In the genomic region with DNA sequence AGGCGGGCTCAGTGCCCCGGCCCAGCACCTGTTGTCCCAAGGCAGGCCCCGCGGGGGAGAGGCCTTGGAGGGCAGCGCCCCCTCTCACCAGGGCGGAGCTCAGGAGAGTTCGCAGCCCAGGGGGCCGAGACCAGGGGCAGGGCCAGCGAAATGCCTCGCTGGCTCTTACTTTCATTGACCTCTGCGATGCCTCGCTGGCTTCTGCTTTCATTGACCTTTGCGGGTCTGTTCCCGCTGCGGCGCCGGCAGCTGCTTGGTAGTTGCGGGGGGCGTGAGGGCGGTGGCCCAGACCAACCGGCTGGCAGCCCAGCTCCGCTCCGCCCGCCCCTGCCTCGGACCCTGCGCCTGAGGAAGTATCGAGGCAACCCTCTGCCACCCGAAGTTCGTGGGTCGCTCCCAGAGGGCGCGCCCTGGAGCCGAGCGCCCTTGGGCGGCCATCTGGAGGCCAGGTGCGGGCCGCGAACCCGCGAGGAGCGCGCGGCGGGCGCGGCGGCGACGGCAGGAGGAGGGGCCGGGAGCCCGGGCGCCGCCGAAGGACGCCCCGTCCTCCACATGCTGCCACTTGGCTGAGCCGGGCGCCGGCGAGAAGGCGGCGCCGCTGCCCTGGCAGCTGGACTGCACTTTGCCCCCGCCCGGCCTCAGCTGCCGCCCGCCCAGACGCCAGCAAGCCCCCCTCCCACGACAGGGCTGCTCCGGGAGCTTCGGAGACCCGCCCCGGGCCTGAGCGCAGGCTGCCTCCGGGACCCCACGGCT, we compare ENCODE assay signal across 1 cellular context.
TF ChIP-seq lines count a peak whose summit lies in the region.

No MANE protein-coding gene starts in this region.

TF ChIP-seq in HEK293, 187 proteins besides CTCF, POLR2A, EP300 and RAD21 (continued from another document):
- TF ChIP-seq, protein P1, sequence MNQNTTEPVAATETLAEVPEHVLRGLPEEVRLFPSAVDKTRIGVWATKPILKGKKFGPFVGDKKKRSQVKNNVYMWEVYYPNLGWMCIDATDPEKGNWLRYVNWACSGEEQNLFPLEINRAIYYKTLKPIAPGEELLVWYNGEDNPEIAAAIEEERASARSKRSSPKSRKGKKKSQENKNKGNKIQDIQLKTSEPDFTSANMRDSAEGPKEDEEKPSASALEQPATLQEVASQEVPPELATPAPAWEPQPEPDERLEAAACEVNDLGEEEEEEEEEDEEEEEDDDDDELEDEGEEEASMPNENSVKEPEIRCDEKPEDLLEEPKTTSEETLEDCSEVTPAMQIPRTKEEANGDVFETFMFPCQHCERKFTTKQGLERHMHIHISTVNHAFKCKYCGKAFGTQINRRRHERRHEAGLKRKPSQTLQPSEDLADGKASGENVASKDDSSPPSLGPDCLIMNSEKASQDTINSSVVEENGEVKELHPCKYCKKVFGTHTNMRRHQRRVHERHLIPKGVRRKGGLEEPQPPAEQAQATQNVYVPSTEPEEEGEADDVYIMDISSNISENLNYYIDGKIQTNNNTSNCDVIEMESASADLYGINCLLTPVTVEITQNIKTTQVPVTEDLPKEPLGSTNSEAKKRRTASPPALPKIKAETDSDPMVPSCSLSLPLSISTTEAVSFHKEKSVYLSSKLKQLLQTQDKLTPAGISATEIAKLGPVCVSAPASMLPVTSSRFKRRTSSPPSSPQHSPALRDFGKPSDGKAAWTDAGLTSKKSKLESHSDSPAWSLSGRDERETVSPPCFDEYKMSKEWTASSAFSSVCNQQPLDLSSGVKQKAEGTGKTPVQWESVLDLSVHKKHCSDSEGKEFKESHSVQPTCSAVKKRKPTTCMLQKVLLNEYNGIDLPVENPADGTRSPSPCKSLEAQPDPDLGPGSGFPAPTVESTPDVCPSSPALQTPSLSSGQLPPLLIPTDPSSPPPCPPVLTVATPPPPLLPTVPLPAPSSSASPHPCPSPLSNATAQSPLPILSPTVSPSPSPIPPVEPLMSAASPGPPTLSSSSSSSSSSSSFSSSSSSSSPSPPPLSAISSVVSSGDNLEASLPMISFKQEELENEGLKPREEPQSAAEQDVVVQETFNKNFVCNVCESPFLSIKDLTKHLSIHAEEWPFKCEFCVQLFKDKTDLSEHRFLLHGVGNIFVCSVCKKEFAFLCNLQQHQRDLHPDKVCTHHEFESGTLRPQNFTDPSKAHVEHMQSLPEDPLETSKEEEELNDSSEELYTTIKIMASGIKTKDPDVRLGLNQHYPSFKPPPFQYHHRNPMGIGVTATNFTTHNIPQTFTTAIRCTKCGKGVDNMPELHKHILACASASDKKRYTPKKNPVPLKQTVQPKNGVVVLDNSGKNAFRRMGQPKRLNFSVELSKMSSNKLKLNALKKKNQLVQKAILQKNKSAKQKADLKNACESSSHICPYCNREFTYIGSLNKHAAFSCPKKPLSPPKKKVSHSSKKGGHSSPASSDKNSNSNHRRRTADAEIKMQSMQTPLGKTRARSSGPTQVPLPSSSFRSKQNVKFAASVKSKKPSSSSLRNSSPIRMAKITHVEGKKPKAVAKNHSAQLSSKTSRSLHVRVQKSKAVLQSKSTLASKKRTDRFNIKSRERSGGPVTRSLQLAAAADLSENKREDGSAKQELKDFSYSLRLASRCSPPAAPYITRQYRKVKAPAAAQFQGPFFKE (tag by site-specific recombination; IDR thresholded peaks at IDR 0.05; ENCODE audit: borderline replicate concordance): no peak
- TF ChIP-seq, protein P2, sequence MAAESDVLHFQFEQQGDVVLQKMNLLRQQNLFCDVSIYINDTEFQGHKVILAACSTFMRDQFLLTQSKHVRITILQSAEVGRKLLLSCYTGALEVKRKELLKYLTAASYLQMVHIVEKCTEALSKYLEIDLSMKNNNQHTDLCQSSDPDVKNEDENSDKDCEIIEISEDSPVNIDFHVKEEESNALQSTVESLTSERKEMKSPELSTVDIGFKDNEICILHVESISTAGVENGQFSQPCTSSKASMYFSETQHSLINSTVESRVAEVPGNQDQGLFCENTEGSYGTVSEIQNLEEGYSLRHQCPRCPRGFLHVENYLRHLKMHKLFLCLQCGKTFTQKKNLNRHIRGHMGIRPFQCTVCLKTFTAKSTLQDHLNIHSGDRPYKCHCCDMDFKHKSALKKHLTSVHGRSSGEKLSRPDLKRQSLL (tag by site-specific recombination; IDR thresholded peaks at IDR 0.05): no peak
- TF ChIP-seq ZNF596 (tag by site-specific recombination; IDR thresholded peaks at IDR 0.05) (no peak), ZNF843 (tag by site-specific recombination; IDR thresholded peaks at IDR 0.05) (0 out of 2 replicates have a peak, but pooled peaks have one; percentile 25), ZNF48 (tag by site-specific recombination; IDR thresholded peaks at IDR 0.05) (no peak), ZNF555 (tag by site-specific recombination; conservative IDR thresholded peaks at IDR 0.05) (no peak), KLF16 (tag by site-specific recombination; IDR thresholded peaks at IDR 0.05) (peak; percentile 25; the same call in 1 of the 2 replicates), SCRT2 (tag by site-specific recombination; IDR thresholded peaks at IDR 0.05) (peak; percentile 99), SP7 (tag by site-specific recombination; IDR thresholded peaks at IDR 0.05) (peak; percentile 25; the same call in 1 of the 2 replicates), ZNF510 (tag by site-specific recombination; IDR thresholded peaks at IDR 0.05; ENCODE audit: insufficient replicate concordance) (no peak), SCRT1 (tag by site-specific recombination; IDR thresholded peaks at IDR 0.05; ENCODE audit: borderline replicate concordance) (peak; percentile 89), ZEB2 (tag by site-specific recombination; IDR thresholded peaks at IDR 0.05) (0 out of 2 replicates have a peak, but pooled peaks have one; percentile 17), PRDM1 (tag by site-specific recombination; IDR thresholded peaks at IDR 0.05) (peak; percentile 61), ZFP69B (tag by site-specific recombination; IDR thresholded peaks at IDR 0.05) (no peak), ZNF266 (tag by site-specific recombination; IDR thresholded peaks at IDR 0.05; ENCODE audit: low read depth) (no peak), ZNF621 (tag by site-specific recombination; IDR thresholded peaks at IDR 0.05) (no peak), ZSCAN30 (tag by site-specific recombination; IDR thresholded peaks at IDR 0.05) (peak; percentile 49; the same call in 1 of the 2 replicates), ZNF558 (tag by site-specific recombination; IDR thresholded peaks at IDR 0.05) (no peak), ZNF777 (tag by site-specific recombination; IDR thresholded peaks at IDR 0.05; ENCODE audit: borderline replicate concordance) (0 out of 2 replicates have a peak, but pooled peaks have one; percentile 36), SP3 (tag by site-specific recombination; IDR thresholded peaks at IDR 0.05) (peak; percentile 74)
- TF ChIP-seq, protein P3, sequence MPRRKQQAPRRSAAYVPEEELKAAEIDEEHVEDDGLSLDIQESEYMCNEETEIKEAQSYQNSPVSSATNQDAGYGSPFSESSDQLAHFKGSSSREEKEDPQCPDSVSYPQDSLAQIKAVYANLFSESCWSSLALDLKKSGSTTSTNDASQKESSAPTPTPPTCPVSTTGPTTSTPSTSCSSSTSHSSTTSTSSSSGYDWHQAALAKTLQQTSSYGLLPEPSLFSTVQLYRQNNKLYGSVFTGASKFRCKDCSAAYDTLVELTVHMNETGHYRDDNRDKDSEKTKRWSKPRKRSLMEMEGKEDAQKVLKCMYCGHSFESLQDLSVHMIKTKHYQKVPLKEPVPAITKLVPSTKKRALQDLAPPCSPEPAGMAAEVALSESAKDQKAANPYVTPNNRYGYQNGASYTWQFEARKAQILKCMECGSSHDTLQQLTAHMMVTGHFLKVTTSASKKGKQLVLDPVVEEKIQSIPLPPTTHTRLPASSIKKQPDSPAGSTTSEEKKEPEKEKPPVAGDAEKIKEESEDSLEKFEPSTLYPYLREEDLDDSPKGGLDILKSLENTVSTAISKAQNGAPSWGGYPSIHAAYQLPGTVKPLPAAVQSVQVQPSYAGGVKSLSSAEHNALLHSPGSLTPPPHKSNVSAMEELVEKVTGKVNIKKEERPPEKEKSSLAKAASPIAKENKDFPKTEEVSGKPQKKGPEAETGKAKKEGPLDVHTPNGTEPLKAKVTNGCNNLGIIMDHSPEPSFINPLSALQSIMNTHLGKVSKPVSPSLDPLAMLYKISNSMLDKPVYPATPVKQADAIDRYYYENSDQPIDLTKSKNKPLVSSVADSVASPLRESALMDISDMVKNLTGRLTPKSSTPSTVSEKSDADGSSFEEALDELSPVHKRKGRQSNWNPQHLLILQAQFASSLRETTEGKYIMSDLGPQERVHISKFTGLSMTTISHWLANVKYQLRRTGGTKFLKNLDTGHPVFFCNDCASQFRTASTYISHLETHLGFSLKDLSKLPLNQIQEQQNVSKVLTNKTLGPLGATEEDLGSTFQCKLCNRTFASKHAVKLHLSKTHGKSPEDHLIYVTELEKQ (tag by site-specific recombination; IDR thresholded peaks at IDR 0.05; ENCODE audit: borderline replicate concordance): no peak
- TF ChIP-seq, protein P4, sequence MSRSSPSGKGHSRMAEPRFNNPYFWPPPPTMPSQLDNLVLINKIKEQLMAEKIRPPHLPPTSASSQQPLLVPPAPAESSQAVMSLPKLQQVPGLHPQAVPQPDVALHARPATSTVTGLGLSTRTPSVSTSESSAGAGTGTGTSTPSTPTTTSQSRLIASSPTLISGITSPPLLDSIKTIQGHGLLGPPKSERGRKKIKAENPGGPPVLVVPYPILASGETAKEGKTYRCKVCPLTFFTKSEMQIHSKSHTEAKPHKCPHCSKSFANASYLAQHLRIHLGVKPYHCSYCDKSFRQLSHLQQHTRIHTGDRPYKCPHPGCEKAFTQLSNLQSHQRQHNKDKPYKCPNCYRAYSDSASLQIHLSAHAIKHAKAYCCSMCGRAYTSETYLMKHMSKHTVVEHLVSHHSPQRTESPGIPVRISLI (tag by site-specific recombination; IDR thresholded peaks at IDR 0.05): no peak
- TF ChIP-seq, protein P5, sequence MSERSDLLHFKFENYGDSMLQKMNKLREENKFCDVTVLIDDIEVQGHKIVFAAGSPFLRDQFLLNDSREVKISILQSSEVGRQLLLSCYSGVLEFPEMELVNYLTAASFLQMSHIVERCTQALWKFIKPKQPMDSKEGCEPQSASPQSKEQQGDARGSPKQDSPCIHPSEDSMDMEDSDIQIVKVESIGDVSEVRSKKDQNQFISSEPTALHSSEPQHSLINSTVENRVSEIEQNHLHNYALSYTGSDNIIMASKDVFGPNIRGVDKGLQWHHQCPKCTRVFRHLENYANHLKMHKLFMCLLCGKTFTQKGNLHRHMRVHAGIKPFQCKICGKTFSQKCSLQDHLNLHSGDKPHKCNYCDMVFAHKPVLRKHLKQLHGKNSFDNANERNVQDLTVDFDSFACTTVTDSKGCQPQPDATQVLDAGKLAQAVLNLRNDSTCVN (tag by site-specific recombination; optimal IDR thresholded peaks at IDR 0.05): peak; percentile 75
TF ChIP-seq in HEK293: peak in this region for 38.
